6 cellular contexts compared by ENCODE assay signal in genomic region chr6:124712532-124712931, GRCh38.
DNase-seq lines count a peak whose midpoint lies in the region; ATAC-seq and TF ChIP-seq lines count a peak whose summit lies in the region.
"Not testable (repeated sequence)": the region's sequence is repeated elsewhere in the genome, so short reads cannot be mapped to it uniquely, and the experiment has no call there.

No MANE protein-coding gene starts in this region.

- POLR2A ChIA-PET in PC-9 (lab: Charles Lee; ENCODE audit: unreplicated experiment), result interaction anchor here (0.6 to 0.7 kb wide), 2 partner anchors 16 to 27 kb away, joined by 4 to 5 read pairs; no protein-coding TSS in a partner anchor

- H3K9ac ChIP-seq in endodermal cell (ENCODE audit: extremely low read depth, low read length, poor library complexity, severe bottlenecking), result not testable (repeated sequence)

- H3K36me3 ChIP-seq in H7 (replicated peaks; ENCODE audit: control insufficient read depth, insufficient read depth, low read length); PC-9 (ENCODE audit: low read depth); endodermal cell (ENCODE audit: control insufficient read depth, insufficient read depth, low read length): not testable (repeated sequence)

- intact Hi-C loops in PC-9 (cut with micrococcal nuclease; ENCODE audit: unreplicated experiment), result not testable (repeated sequence)

- H2AFZ ChIP-seq in PC-9, result peak overlapping the region; percentile 76

- 92 to 95% methylated on average over 15 to 16 of the region's 17 CpGs for WGBS in endodermal cell (ENCODE audit: insufficient coverage in 1 of 2, insufficient read length in 1 of 2), 2 experiments

- not testable (repeated sequence) for H3F3A ChIP-seq in PC-9 (ENCODE audit: insufficient read depth, low read depth)

- not testable (repeated sequence) for TF ChIP-seq CTCF in PC-9 (conservative IDR thresholded peaks at IDR 0.05); endodermal cell (conservative IDR thresholded peaks at IDR 0.05)

- H3K4me3 Mint-ChIP-seq in T-helper 17 cell (peak overlapping the region; percentile 49), endodermal cell (peak overlapping the region; percentile 56)

- BruUV-seq in PC-9 (replicated peaks; lab: Mats Ljungman, UMichigan), result not testable (repeated sequence)

- not testable (repeated sequence) for H3K79me2 ChIP-seq in PC-9 (ENCODE audit: low read depth)

- H3K36me3 Mint-ChIP-seq in T-helper 17 cell (ENCODE audit: low read depth); endodermal cell (ENCODE audit: low read depth): not testable (repeated sequence)

- not testable (repeated sequence) for H3K4me1 Mint-ChIP-seq in T-helper 17 cell, endodermal cell

- H3K27me3 Mint-ChIP-seq in T-helper 17 cell; endodermal cell (ENCODE audit: insufficient read depth): not testable (repeated sequence)

- H3K27ac Mint-ChIP-seq in T-helper 17 cell, endodermal cell: not testable (repeated sequence)

- not testable (repeated sequence) for H3K9me2 ChIP-seq in PC-9 (ENCODE audit: insufficient read depth)

- DNase-seq in DMS53 (lab: John Stamatoyannopoulos, UW), result peak; percentile 62
- not testable (repeated sequence) for DNase-seq in H7, T-helper 17 cell
- peak; percentile 11 to 21 for DNase-seq in NCI-H526 (lab: John Stamatoyannopoulos, UW)
- DNase-seq in PC-9, result peak in 1 of 2 experiments; percentile 32
- DNase-seq in endodermal cell, result peak; percentile 44

- not testable (repeated sequence) for H3K9me3 Mint-ChIP-seq in endodermal cell

- H3K27me3 ChIP-seq in H7 (ENCODE audit: control insufficient read depth, insufficient read depth, low read length); PC-9 (ENCODE audit: insufficient read depth, low read depth); endodermal cell (ENCODE audit: control insufficient read depth, insufficient read depth, low read length, poor library complexity, severe bottlenecking): not testable (repeated sequence)

- CTCF ChIA-PET in PC-9 (lab: Charles Lee), result not testable (repeated sequence)

- H4K20me1 ChIP-seq in PC-9 (ENCODE audit: insufficient read depth), result not testable (repeated sequence)

- not testable (repeated sequence) for H3K27ac ChIP-seq in PC-9; endodermal cell (ENCODE audit: low read depth, low read length)

- not testable (repeated sequence) for H3K4me1 ChIP-seq in PC-9 (replicated peaks; ENCODE audit: insufficient read depth); endodermal cell (ENCODE audit: control insufficient read depth, insufficient read depth, low read length)

- H3K9me3 ChIP-seq in PC-9 (ENCODE audit: insufficient read depth, low read depth); T-helper 17 cell (ENCODE audit: control insufficient read depth, low read length, poor library complexity, severe bottlenecking); endodermal cell (ENCODE audit: control insufficient read depth, low read length): not testable (repeated sequence)

- H3K4me3 ChIP-seq in H7 (ENCODE audit: insufficient read depth, low read depth, low read length) (peak overlapping the region; percentile 37), PC-9 (peak overlapping the region; percentile 54)
- H3K4me3 ChIP-seq in endodermal cell (ENCODE audit: low read length), result not testable (repeated sequence)

- not testable (repeated sequence) for ATAC-seq in T-helper 17 cell

- peak overlapping the region; percentile 71 for H3K4me2 ChIP-seq in PC-9
